In the genomic region with DNA sequence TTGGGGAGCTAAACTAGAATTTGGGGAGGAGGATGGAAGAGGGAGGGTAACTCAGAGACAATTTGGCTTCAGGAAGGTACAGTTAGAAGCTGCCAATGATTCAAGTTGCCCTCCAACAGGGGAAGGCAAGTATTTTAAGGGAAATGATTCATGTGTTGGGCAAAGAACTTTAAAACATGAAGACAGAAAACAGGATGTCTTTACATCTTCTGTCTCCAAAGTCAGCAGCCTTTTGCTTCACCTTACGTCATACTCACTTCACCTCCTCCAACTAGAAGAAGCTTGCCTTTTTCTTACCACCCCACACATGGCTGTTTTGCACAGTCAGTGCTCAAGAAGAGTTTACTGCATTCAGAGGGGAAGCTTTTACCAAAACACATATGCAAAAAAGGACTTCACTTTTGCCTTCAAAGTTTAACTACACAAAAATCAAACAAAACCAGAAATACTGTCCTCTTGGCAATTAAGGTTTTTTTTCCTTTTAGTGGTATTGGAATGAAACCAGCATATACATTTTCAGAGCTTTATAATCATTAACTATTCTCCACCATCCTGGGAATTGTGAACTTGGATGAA, we compare ENCODE assay signal across 1 cellular context.
TF ChIP-seq lines count a peak whose summit lies in the region.

No MANE protein-coding gene starts in this region.

TF ChIP-seq in HepG2, 621 proteins besides CTCF, POLR2A, EP300 and RAD21 (continued from another document):
- TF ChIP-seq MBD4 (IDR thresholded peaks at IDR 0.05; ENCODE audit: borderline replicate concordance, low read length) (no peak), MEIS2 (CRISPR knock-in tag; IDR thresholded peaks at IDR 0.05) (no peak), SNAPC2 (CRISPR knock-in tag; IDR thresholded peaks at IDR 0.05) (no peak)
